In the genomic region with DNA sequence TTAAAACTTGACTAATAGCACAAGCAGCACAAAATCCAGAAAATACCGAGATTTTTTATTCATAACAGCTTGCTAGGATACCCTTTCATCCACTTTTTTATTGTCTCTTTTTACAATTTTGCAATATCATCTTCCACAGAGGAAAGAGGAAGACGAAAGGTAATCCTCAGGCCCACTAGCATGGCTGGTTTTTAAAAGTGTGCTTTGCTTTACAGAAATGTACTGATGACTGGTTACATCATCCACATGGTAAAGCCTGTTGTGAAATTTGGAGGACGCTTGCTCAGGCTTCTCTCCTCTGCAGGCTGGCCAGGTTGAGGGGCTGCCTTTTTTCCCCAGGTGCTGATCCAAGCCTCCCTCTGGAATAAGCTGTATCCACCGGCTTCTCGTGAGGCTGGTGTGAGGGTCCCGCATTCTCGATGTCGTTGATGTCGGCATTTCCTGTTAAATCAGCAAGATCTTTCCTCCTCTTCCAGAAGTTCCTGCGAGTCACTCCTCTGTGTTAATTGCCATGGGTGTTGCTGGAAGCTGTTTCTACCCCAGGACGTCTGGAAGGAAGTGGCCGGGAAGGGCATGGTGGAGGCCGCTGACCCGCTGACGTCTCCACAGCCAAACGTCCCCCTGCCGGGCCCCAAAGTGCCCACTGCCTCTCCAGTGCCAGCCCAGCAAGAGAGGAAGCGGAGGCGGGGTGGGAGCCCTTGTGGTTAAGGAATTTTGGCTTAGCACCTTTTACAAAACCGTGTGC, we compare ENCODE assay signal across 11 cellular contexts. TPM values are rescaled to one million over a fixed set of nuclear protein-coding genes. Genes with fewer than 3 reads are reported as not detected.
DNase-seq lines count a peak whose midpoint lies in the region; ATAC-seq and TF ChIP-seq lines count a peak whose summit lies in the region.
"Had no signal": no experiment of that assay in that cellular context is flagged by ENCODE, and none has a peak within 500 bp of the region (broad histone marks: within the 10 kb centered on the region; RNA-seq: fewer than 3 reads in every experiment).

No MANE protein-coding gene starts in this region.

- WGBS in smooth muscle cell (ENCODE audit: low lambda C conversion rate): 23% methylated on average over 20 of the region's 20 CpGs

- DNase-seq in MV-4-11 (lab: John Stamatoyannopoulos, UW) (peak; percentile 94), choroid plexus epithelial cell (ENCODE audit: low read depth) (peak; percentile 74), smooth muscle cell (lab: John Stamatoyannopoulos, UW; ENCODE audit: unreplicated experiment) (no peak), NCI-H2171 treated with DMSO at 0.1 percent for 48 hours (lab: John Stamatoyannopoulos, UW) (no peak), left colon (no peak)
- DNase-seq in activated CD8-positive, alpha-beta memory T cell treated with anti-CD3 and anti-CD28 coated beads, Interleukin-2, amount 50 U/mL, for 48 hours: no peak
- DNase-seq: activated T-cell treated with anti-CD3 and anti-CD28 coated beads for 4 hours; heart left ventricle; stimulated activated naive B cell treated with anti-CD40 and anti-IgM and Interleukin-4, amounts not matched to agents 10 μg/mL and 1 μg/mL and 100 μg/mL, for 72 hours had no signal

- intact Hi-C loops in left colon (cut with DNase I, micrococcal nuclease): no loop called here

- peak overlapping the region; percentile 70 for H3K4me2 ChIP-seq in smooth muscle cell

- H3K79me2 ChIP-seq in smooth muscle cell (ENCODE audit: low read depth): no peaks in the 10 kb centered on the region

- H3K9me3 ChIP-seq in smooth muscle cell (replicated peaks; ENCODE audit: low read depth): no peaks in the 10 kb centered on the region
- H3K9me3 ChIP-seq: heart left ventricle had no signal

- peak overlapping the region; percentile 60 for H3K27ac ChIP-seq in smooth muscle cell (ENCODE audit: low read depth)
- H3K27ac ChIP-seq: cardiac muscle cell had no signal

- H3K36me3 ChIP-seq in smooth muscle cell (ENCODE audit: low read depth): no peaks in the 10 kb centered on the region
- H3K36me3 ChIP-seq: cardiac muscle cell, heart left ventricle had no signal

- no peaks in the 10 kb centered on the region for H3K4me1 ChIP-seq in smooth muscle cell (ENCODE audit: low read depth)

- H3K27me3 ChIP-seq in smooth muscle cell (ENCODE audit: low read depth): no peaks in the 10 kb centered on the region
- H3K27me3 ChIP-seq: cardiac muscle cell, heart left ventricle had no signal

- no peaks in the 10 kb centered on the region for H3F3A ChIP-seq in smooth muscle cell (ENCODE audit: low read depth)

- peak overlapping the region; percentile 95 for H2AFZ ChIP-seq in smooth muscle cell (ENCODE audit: low read depth)

- no peak for ATAC-seq in left colon
- ATAC-seq: heart left ventricle; stimulated activated naive B cell treated with anti-CD40 and anti-IgM and Interleukin-4, amounts not matched to agents 10 μg/mL and 1 μg/mL and 100 μg/mL, for 72 hours had no signal

- no peaks in the 10 kb centered on the region for H4K20me1 ChIP-seq in smooth muscle cell (ENCODE audit: low read depth)

- H3K9ac ChIP-seq in smooth muscle cell (ENCODE audit: low read depth): peak overlapping the region; percentile 43

- TF ChIP-seq CTCF in choroid plexus epithelial cell (conservative IDR thresholded peaks at IDR 0.05; ENCODE audit: low read depth, low read length): no peak
- TF ChIP-seq CTCF in smooth muscle cell (IDR thresholded peaks at IDR 0.05; ENCODE audit: borderline replicate concordance, insufficient read depth, poor library complexity, severe bottlenecking): no peak

- no peak overlapping the region for H3K4me3 ChIP-seq in choroid plexus epithelial cell (ENCODE audit: low read depth, low read length)
- H3K4me3 ChIP-seq in smooth muscle cell: no peak overlapping the region
- H3K4me3 ChIP-seq: cardiac muscle cell had no signal

RNA-seq across cellular contexts. Expression of a gene that starts 5.8 kb away (rescaled TPM):
- total RNA-seq in smooth muscle cell (4.2 and 6.5 TPM in 2 replicates), left colon (10 to 100 TPM; 47.8 to 49.6 TPM)
- 14.9 and 16.2 TPM in 2 replicates for polyA plus RNA-seq in smooth muscle cell

RNA-seq across cellular contexts. Expression of a gene that starts 7.7 kb away (rescaled TPM):
- total RNA-seq in smooth muscle cell: 6.3 and 9.6 TPM in 2 replicates
- 47.4 and 49.9 TPM in 2 replicates for polyA plus RNA-seq in smooth muscle cell
- total RNA-seq in left colon: 10 to 100 TPM; 28.7 to 40.9 TPM

RNA-seq across cellular contexts. Expression of a gene that starts 14.1 kb away (rescaled TPM):
- total RNA-seq in smooth muscle cell (0.67 TPM in 1 of 2 replicates, not detected in the other), left colon (1 to 10 TPM; 1.6 to 2.0 TPM)
- polyA plus RNA-seq in smooth muscle cell: 1.6 and 1.7 TPM in 2 replicates
- total RNA-seq: skeletal muscle tissue had no signal

RNA-seq across cellular contexts. Expression of a gene that starts 32.3 kb away (rescaled TPM):
- total RNA-seq in smooth muscle cell (11.7 and 16.1 TPM in 2 replicates), left colon (10 to 100 TPM; 17.0 to 17.2 TPM)
- 29.6 and 30.7 TPM in 2 replicates for polyA plus RNA-seq in smooth muscle cell

RNA-seq across cellular contexts. Expression of a gene that starts 46.9 kb away (rescaled TPM):
- 20.6 and 30.4 TPM in 2 replicates for total RNA-seq in smooth muscle cell
- polyA plus RNA-seq in smooth muscle cell: 27.6 and 35.2 TPM in 2 replicates
- total RNA-seq in left colon: 10 to 100 TPM; 21.4 to 28.6 TPM

Comparison
In these comparisons a context has a peak if more than half of its experiments do, and no peak if none do; other contexts are left out.
1. DNase-seq: peak in MV-4-11 (single experiment) and choroid plexus epithelial cell (single experiment); none in smooth muscle cell (single experiment), activated CD8-positive, alpha-beta memory T cell treated with anti-CD3 and anti-CD28 coated beads, Interleukin-2, amount 50 U/mL, for 48 hours (single experiment), NCI-H2171 treated with DMSO at 0.1 percent for 48 hours (single experiment) and left colon (0 of 2).